25 cellular contexts compared by ENCODE assay signal in genomic region chr4:32958586-32958985, GRCh38.
"Had no signal": no experiment of that assay in that cellular context is flagged by ENCODE, and none has a peak within 500 bp of the region (broad histone marks: within the 10 kb centered on the region; RNA-seq: fewer than 3 reads in every experiment).

No MANE protein-coding gene starts in this region.

- H3K4me3 ChIP-seq: neural progenitor cell, ovary, psoas muscle, right lobe of liver, sigmoid colon, stomach, thoracic aorta, thyroid gland, tibial nerve, upper lobe of left lung, vagina had no signal

- H3K27ac ChIP-seq: neural progenitor cell, ovary, parathyroid adenoma, psoas muscle, right lobe of liver, sigmoid colon, stomach, thoracic aorta, thyroid gland, tibial nerve, upper lobe of left lung, vagina had no signal

- H3K9ac ChIP-seq: neural progenitor cell, parathyroid adenoma had no signal

- H3K4me1 ChIP-seq: neural progenitor cell, parathyroid adenoma, psoas muscle, right lobe of liver, sigmoid colon, stomach, thyroid gland, tibial nerve, upper lobe of left lung, vagina had no signal

- DNase-seq: occipital lobe; ovary; posterior cingulate gyrus; psoas muscle; right cardiac atrium; right lobe of liver; sigmoid colon; small intestine; stimulated activated CD4-positive, alpha-beta T cell treated with anti-CD3 and anti-CD28 coated beads, Interleukin-15, amount 100 ng/mL, for 24 hours; stimulated activated CD4-positive, alpha-beta T cell treated with anti-CD3 and anti-CD28 coated beads, Interleukin-2, amount 100 ng/mL, for 24 hours; stimulated activated CD4-positive, alpha-beta T cell treated with anti-CD3 and anti-CD28 coated beads, Interleukin-2, amount 100 ng/mL, for 48 hours; stimulated activated CD4-positive, alpha-beta T cell treated with anti-CD3 and anti-CD28 coated beads, Interleukin-4, amount 100 ng/mL, for 24 hours; stimulated activated naive B cell treated with anti-CD40 and anti-IgM and Interleukin-4, amounts not matched to agents 10 μg/mL and 1 μg/mL and 100 μg/mL, for 72 hours; stimulated activated naive CD4-positive, alpha-beta T cell treated with Interleukin-2 at 50 U/mL for 16 hours; stomach; thyroid gland; trophoblast cell; upper lobe of left lung had no signal

- H2AFZ ChIP-seq: neural progenitor cell, parathyroid adenoma had no signal

- H3K9me3 ChIP-seq: ovary, psoas muscle, right lobe of liver, sigmoid colon, stomach, thoracic aorta, thyroid gland, tibial nerve, upper lobe of left lung, vagina had no signal

- H3K27me3 ChIP-seq: neural progenitor cell, ovary, right lobe of liver, sigmoid colon, stomach, thyroid gland, tibial nerve, upper lobe of left lung, vagina had no signal

- FAIRE-seq: small intestine, urothelium cell line had no signal

- H3K4me2 ChIP-seq: neural progenitor cell had no signal

- H3K36me3 ChIP-seq: neural progenitor cell, ovary, right lobe of liver, sigmoid colon, stomach, thoracic aorta, thyroid gland, tibial nerve, upper lobe of left lung, vagina had no signal

- ATAC-seq: psoas muscle; right cardiac atrium; right lobe of liver; stimulated activated effector memory CD8-positive, alpha-beta T cell treated with anti-CD3 and anti-CD28 coated beads, Interleukin-12 subunit alpha, Interleukin-12 subunit beta, amount 100 ng/mL, for 72 hours; stimulated activated naive B cell treated with anti-CD40 and anti-IgM and Interleukin-4, amounts not matched to agents 10 μg/mL and 1 μg/mL and 100 μg/mL, for 72 hours had no signal

- H3K79me2 ChIP-seq: parathyroid adenoma had no signal
